ENCODE assay signal across 12 cellular contexts in genomic region chr14:68042591-68043210, GRCh38.
DNase-seq lines count a peak whose midpoint lies in the region; ATAC-seq, FAIRE-seq and TF ChIP-seq lines count a peak whose summit lies in the region.
"Had no signal": no experiment of that assay in that cellular context is flagged by ENCODE, and none has a peak within 500 bp of the region (broad histone marks: within the 10 kb centered on the region; RNA-seq: fewer than 3 reads in every experiment).

No MANE protein-coding gene starts in this region.

- H3K27me3 ChIP-seq in upper lobe of right lung = no peaks in the 10 kb centered on the region

- H3K27ac Mint-ChIP-seq in nephron (peak overlapping the region; percentile 86 to 93 (median 90)), T-helper 17 cell (no peak overlapping the region)
- H3K27ac Mint-ChIP-seq: activated T-cell treated with anti-CD3 and anti-CD28 coated beads, Interleukin-2, amount 50 U/mL, for 24 hours had no signal

- H3K4me1 ChIP-seq in A549 = peaks cover 29% of the 10 kb centered on the region
- peaks cover 9% of the 10 kb centered on the region for H3K4me1 ChIP-seq in upper lobe of right lung
- no peaks in the 10 kb centered on the region for H3K4me1 ChIP-seq in mucosa of descending colon (ENCODE audit: low read depth)

- peaks cover 55% of the 10 kb centered on the region for H3K4me1 Mint-ChIP-seq in nephron
- peaks cover 5% of the 10 kb centered on the region for H3K4me1 Mint-ChIP-seq in T-helper 17 cell

- 14% methylated on average over 2 of the region's 2 CpGs for WGBS in A549 (ENCODE audit: missing lambda C conversion rate)

- intact Hi-C loops in upper lobe of right lung (cut with DNase I) = no loop called here
- intact Hi-C loops in mucosa of descending colon (cut with DNase I, micrococcal nuclease) = no loop called here

- POLR2A ChIA-PET in A549 (lab: Yijun Ruan, JAX) = no interaction called here

- H3K27ac ChIP-seq in A549 (peak overlapping the region in 1 of 2 experiments; percentile 53; a peak in 2 of 6 replicates), caudate nucleus (ENCODE audit: low read depth, low read length) (peak overlapping the region; percentile 15), upper lobe of right lung (no peak overlapping the region)

- ATAC-seq in A549 (peak in 1 of 2 experiments; percentile 42; a peak in 2 of 6 replicates), GM21528 (IDR thresholded peaks at IDR 0.05; ENCODE audit: low FRiP score, unreplicated experiment) (no peak), upper lobe of right lung (no peak), T-helper 17 cell (no peak), mucosa of descending colon (no peak)

- H3K9me3 Mint-ChIP-seq in nephron = peaks cover under 1% of the 10 kb centered on the region
- H3K9me3 Mint-ChIP-seq: activated T-cell treated with anti-CD3 and anti-CD28 coated beads, Interleukin-2, amount 50 U/mL, for 24 hours had no signal

- no peak for TF ChIP-seq RAD21 in A549 (conservative IDR thresholded peaks at IDR 0.05 in 1 of 2, IDR thresholded peaks at IDR 0.05 in 1 of 2)

- no peak overlapping the region for H3K4me3 Mint-ChIP-seq in nephron
- no peak overlapping the region for H3K4me3 Mint-ChIP-seq in T-helper 17 cell
- H3K4me3 Mint-ChIP-seq: activated T-cell treated with anti-CD3 and anti-CD28 coated beads, Interleukin-2, amount 50 U/mL, for 24 hours had no signal

- H3K9me3 ChIP-seq in A549 (no peaks in the 10 kb centered on the region), upper lobe of right lung (no peaks in the 10 kb centered on the region), T-helper 17 cell (ENCODE audit: control insufficient read depth, low read length, poor library complexity, severe bottlenecking) (no peaks in the 10 kb centered on the region), mucosa of descending colon (no peaks in the 10 kb centered on the region)

- H3K36me3 ChIP-seq in upper lobe of right lung (no peaks in the 10 kb centered on the region), mucosa of descending colon (ENCODE audit: low read depth) (no peaks in the 10 kb centered on the region)

- H3K4me2 ChIP-seq in A549 = peak overlapping the region; percentile 41

- TF ChIP-seq CTCF in A549 (IDR thresholded peaks at IDR 0.05) = no peak
- no peak for TF ChIP-seq CTCF in nephron (IDR thresholded peaks at IDR 0.05; ENCODE audit: unreplicated experiment in 3 of 3)
- TF ChIP-seq CTCF in upper lobe of right lung (IDR thresholded peaks at IDR 0.05) = no peak
- TF ChIP-seq CTCF in mucosa of descending colon (IDR thresholded peaks at IDR 0.05) = no peak

- no peak overlapping the region for H3K4me3 ChIP-seq in A549
- no peak overlapping the region for H3K4me3 ChIP-seq in upper lobe of right lung
- no peak overlapping the region for H3K4me3 ChIP-seq in mucosa of descending colon

- CTCF ChIA-PET in A549 (lab: Yijun Ruan, JAX) = interaction anchor here (0.6 kb wide), 1 partner anchor 99 kb away, joined by 4 read pairs; no protein-coding TSS in a partner anchor

- no peak for TF ChIP-seq POLR2A in A549 (IDR thresholded peaks at IDR 0.05; ENCODE audit: low read length)

- H3K27me3 Mint-ChIP-seq in nephron (ENCODE audit: low read depth) (no peaks in the 10 kb centered on the region), T-helper 17 cell (no peaks in the 10 kb centered on the region)
- H3K27me3 Mint-ChIP-seq: activated T-cell treated with anti-CD3 and anti-CD28 coated beads, Interleukin-2, amount 50 U/mL, for 24 hours had no signal

- FAIRE-seq in A549 (lab: Jason Lieb, UNC) = no peak

- H3K36me3 Mint-ChIP-seq in nephron (ENCODE audit: low read depth) (no peaks in the 10 kb centered on the region), T-helper 17 cell (ENCODE audit: low read depth) (peaks cover 5% of the 10 kb centered on the region)

- DNase-seq in A549 (ENCODE audit: low read depth in 1 of 2, low spot score in 1 of 2) (peak in 1 of 2 experiments; percentile 56), LoVo (ENCODE audit: low spot score) (peak; percentile 19), caudate nucleus (lab: John Stamatoyannopoulos, UW) (no peak), upper lobe of right lung (no peak), T-helper 17 cell (no peak), mucosa of descending colon (no peak)
- DNase-seq: activated T-cell treated with anti-CD3 and anti-CD28 coated beads, Interleukin-2, amount 50 U/mL, for 24 hours; foreskin melanocyte; H7; NCI-H1694 had no signal

- TF ChIP-seq EP300 in A549 (IDR thresholded peaks at IDR 0.05) = no peak

TF ChIP-seq in A549, 52 proteins besides CTCF, POLR2A, EP300 and RAD21:
- TF ChIP-seq MAFK (IDR thresholded peaks at IDR 0.05; ENCODE audit: partially characterized antibody) (peak; percentile 98), GATA3 (IDR thresholded peaks at IDR 0.05; ENCODE audit: borderline replicate concordance) (no peak)
TF ChIP-seq in A549: peak in this region for 1.
